In the genomic region with DNA sequence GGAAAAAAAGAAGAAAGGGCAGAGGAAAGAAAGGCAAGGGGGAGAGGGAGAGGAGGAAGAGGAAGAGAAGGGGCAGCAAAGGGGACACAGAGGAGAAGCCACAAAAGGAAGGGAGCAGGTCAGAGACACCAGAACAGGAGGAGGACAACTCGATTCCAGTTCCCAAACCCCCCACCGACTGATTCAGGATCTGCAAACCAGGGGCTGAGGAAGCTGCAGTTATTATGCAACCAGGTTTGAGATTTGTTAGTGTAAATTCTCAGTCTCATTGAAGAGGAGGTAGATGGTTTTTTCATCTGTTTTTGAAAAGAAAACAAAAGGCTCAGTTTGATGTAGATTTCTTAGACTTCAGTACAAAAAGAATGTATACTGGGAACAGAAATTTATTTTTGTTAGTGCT, we compare ENCODE assay signal across 35 cellular contexts.
"Had no signal": no experiment of that assay in that cellular context is flagged by ENCODE, and none has a peak within 500 bp of the region (broad histone marks: within the 10 kb centered on the region; RNA-seq: fewer than 3 reads in every experiment).

No MANE protein-coding gene starts in this region.

- H3K9me3 ChIP-seq: MG63, Peyer's patch, SJSA1 had no signal

- H3K4me3 ChIP-seq: MG63, Peyer's patch, SJSA1 had no signal

- H3K9me3 Mint-ChIP-seq: activated B cell treated with CpG ODN at 0.5 μM for 24 hours; activated CD4-positive, alpha-beta memory T cell treated with anti-CD3 and anti-CD28 coated beads for 36 hours; activated naive CD4-positive, alpha-beta T cell treated with anti-CD3 and anti-CD28 coated beads, Interleukin-2, amount 10 ng/mL, durations not matched to agents 7 days and 5 days; activated naive CD8-positive, alpha-beta T cell treated with anti-CD3 and anti-CD28 coated beads, Interleukin-2, amount 50 U/mL, for 24 hours had no signal

- H3K36me3 ChIP-seq: MG63, Peyer's patch, SJSA1 had no signal

- H3K36me3 Mint-ChIP-seq: activated CD4-positive, alpha-beta memory T cell treated with anti-CD3 and anti-CD28 coated beads for 36 hours; activated CD8-positive, alpha-beta memory T cell treated with anti-CD3 and anti-CD28 coated beads, Interleukin-2, amount 10 ng/mL, durations not matched to agents 7 days and 5 days; activated naive CD4-positive, alpha-beta T cell treated with anti-CD3 and anti-CD28 coated beads, Interleukin-2, amount 10 ng/mL, durations not matched to agents 7 days and 5 days; activated naive CD8-positive, alpha-beta T cell; brain had no signal

- H3K4me1 Mint-ChIP-seq: activated B cell treated with CpG ODN at 0.5 μM for 24 hours; activated naive CD4-positive, alpha-beta T cell treated with anti-CD3 and anti-CD28 coated beads, Interleukin-2, amount 10 ng/mL, durations not matched to agents 7 days and 5 days had no signal

- DNase-seq: activated B cell treated with CpG ODN at 0.5 μM for 24 hours; activated CD4-positive, alpha-beta memory T cell treated with anti-CD3 and anti-CD28 coated beads for 36 hours; activated CD4-positive, alpha-beta T cell treated with anti-CD3 and anti-CD28 coated beads for 4 hours; activated CD4-positive, alpha-beta T cell treated with anti-CD3 and anti-CD28 coated beads, Interleukin-2, amount 50 U/mL, for 1 hour; activated CD4-positive, CD25-positive, alpha-beta regulatory T cell treated with anti-CD3 and anti-CD28 coated beads, Interleukin-2, amount 50 U/mL, for 72 hours; activated CD8-positive, alpha-beta memory T cell treated with anti-CD3 and anti-CD28 coated beads, Interleukin-2, amount 10 ng/mL, durations not matched to agents 7 days and 5 days; activated CD8-positive, alpha-beta memory T cell treated with anti-CD3 and anti-CD28 coated beads, Interleukin-2, amount 50 U/mL, for 48 hours; activated effector memory CD4-positive, alpha-beta T cell treated with Interleukin-2 at 50 U/mL for 16 hours; activated naive CD4-positive, alpha-beta T cell treated with anti-CD3 and anti-CD28 coated beads, Interleukin-2, amount 10 ng/mL, durations not matched to agents 7 days and 5 days; activated naive CD8-positive, alpha-beta T cell treated with anti-CD3 and anti-CD28 coated beads, Interleukin-2, amount 50 U/mL, for 24 hours; activated T-cell treated with anti-CD3 and anti-CD28 coated beads, Interleukin-2, amount 50 U/mL, for 48 hours; anterior cingulate cortex; caudate nucleus; Kasumi-1; KG1; MG63; NCI-H1105; NCI-H1436; NCI-H1694; NCI-H2029; NCI-H345; NCI-H524 treated with DMSO at 0.1 percent for 48 hours; PC-3; Peyer's patch; RPMI8226; SHP77 treated with DMSO at 0.1 percent for 48 hours; SW 1271; T-helper 1 cell; T-helper 2 cell; T-helper 9 cell had no signal

- H3K4me1 ChIP-seq: Peyer's patch had no signal

- H3K27ac Mint-ChIP-seq: activated B cell treated with CpG ODN at 0.5 μM for 24 hours; activated CD4-positive, alpha-beta memory T cell treated with anti-CD3 and anti-CD28 coated beads for 36 hours; activated CD8-positive, alpha-beta memory T cell treated with anti-CD3 and anti-CD28 coated beads, Interleukin-2, amount 10 ng/mL, durations not matched to agents 7 days and 5 days; activated naive CD4-positive, alpha-beta T cell treated with anti-CD3 and anti-CD28 coated beads, Interleukin-2, amount 10 ng/mL, durations not matched to agents 7 days and 5 days; activated naive CD8-positive, alpha-beta T cell; activated naive CD8-positive, alpha-beta T cell treated with anti-CD3 and anti-CD28 coated beads, Interleukin-2, amount 50 U/mL, for 24 hours; brain had no signal

- H3K4me3 Mint-ChIP-seq: activated B cell treated with CpG ODN at 0.5 μM for 24 hours; activated CD4-positive, alpha-beta memory T cell treated with anti-CD3 and anti-CD28 coated beads for 36 hours; activated CD8-positive, alpha-beta memory T cell treated with anti-CD3 and anti-CD28 coated beads, Interleukin-2, amount 10 ng/mL, durations not matched to agents 7 days and 5 days; activated naive CD4-positive, alpha-beta T cell treated with anti-CD3 and anti-CD28 coated beads, Interleukin-2, amount 10 ng/mL, durations not matched to agents 7 days and 5 days; activated naive CD8-positive, alpha-beta T cell; activated naive CD8-positive, alpha-beta T cell treated with anti-CD3 and anti-CD28 coated beads, Interleukin-2, amount 50 U/mL, for 24 hours; brain had no signal

- ATAC-seq: activated CD8-positive, alpha-beta memory T cell treated with anti-CD3 and anti-CD28 coated beads, Interleukin-2, amount 10 ng/mL, durations not matched to agents 7 days and 5 days; activated naive CD8-positive, alpha-beta T cell treated with anti-CD3 and anti-CD28 coated beads, Interleukin-2, amount 50 U/mL, for 24 hours; PC-3; SK-N-SH treated with all-trans-retinoic acid at 6 μM for 48 hours had no signal

- H3K27me3 ChIP-seq: MG63, Peyer's patch, SJSA1 had no signal

- H3K27ac ChIP-seq: Peyer's patch, SJSA1, VCaP had no signal

- H3K27me3 Mint-ChIP-seq: activated B cell treated with CpG ODN at 0.5 μM for 24 hours; activated CD4-positive, alpha-beta memory T cell treated with anti-CD3 and anti-CD28 coated beads for 36 hours; activated CD8-positive, alpha-beta memory T cell treated with anti-CD3 and anti-CD28 coated beads, Interleukin-2, amount 10 ng/mL, durations not matched to agents 7 days and 5 days; activated naive CD8-positive, alpha-beta T cell; activated naive CD8-positive, alpha-beta T cell treated with anti-CD3 and anti-CD28 coated beads, Interleukin-2, amount 50 U/mL, for 24 hours; brain had no signal
